1 cellular context compared by ENCODE assay signal in genomic region chr2:36973320-36973719, GRCh38.
TF ChIP-seq lines count a peak whose summit lies in the region.

No MANE protein-coding gene starts in this region.

TF ChIP-seq in K562, 482 proteins besides CTCF, POLR2A, EP300 and RAD21 (continued from another document):
- TF ChIP-seq SMARCA5 (IDR thresholded peaks at IDR 0.05) (no peak), HOXB6 (CRISPR knock-in tag; IDR thresholded peaks at IDR 0.05; ENCODE audit: borderline replicate concordance) (no peak), TCF7 (IDR thresholded peaks at IDR 0.05; ENCODE audit: borderline replicate concordance) (no peak), SNRNP70 (optimal IDR thresholded peaks at IDR 0.05; ENCODE audit: low read depth, low read length) (no peak), SIN3B (IDR thresholded peaks at IDR 0.05; ENCODE audit: low read depth) (no peak), ZZZ3 (IDR thresholded peaks at IDR 0.05) (no peak), ZNF274 (IDR thresholded peaks at IDR 0.05; ENCODE audit: borderline replicate concordance, low read depth, low read length) (no peak), U2AF2 (optimal IDR thresholded peaks at IDR 0.05; ENCODE audit: low read depth, low read length) (no peak), RAD51 (IDR thresholded peaks at IDR 0.05; ENCODE audit: borderline replicate concordance, low read depth) (no peak), THRA (IDR thresholded peaks at IDR 0.05) (no peak), CCNT2 (IDR thresholded peaks at IDR 0.05; ENCODE audit: borderline replicate concordance, extremely low read depth, insufficient read length, low read depth, low read length) (peak; percentile 47), RCOR1 (IDR thresholded peaks at IDR 0.05; ENCODE audit: borderline replicate concordance in 1 of 2, low read depth in 2 of 2, low read length in 2 of 2) (peak in 1 of 2 experiments; percentile 55; a peak in 1 of 4 replicates), TAF9B (IDR thresholded peaks at IDR 0.05; ENCODE audit: partially characterized antibody) (no peak), NFATC3 (IDR thresholded peaks at IDR 0.05) (peak; percentile 95), CEBPG (CRISPR knock-in tag; IDR thresholded peaks at IDR 0.05) (no peak), CEBPG (tag; conservative IDR thresholded peaks at IDR 0.05 in 1 of 2, IDR thresholded peaks at IDR 0.05 in 1 of 2) (0 out of 4 replicates have a peak, but pooled peaks of 1 of the 2 experiments have one; percentile 31), ARID1B (IDR thresholded peaks at IDR 0.05) (peak; percentile 86), ARID3A (IDR thresholded peaks at IDR 0.05; ENCODE audit: borderline replicate concordance, low read depth, low read length) (0 out of 2 replicates have a peak, but pooled peaks have one; percentile 14), ZNF592 (IDR thresholded peaks at IDR 0.05) (no peak), MEF2D (tag; conservative IDR thresholded peaks at IDR 0.05; ENCODE audit: low read depth) (peak; percentile 82), CBFA2T3 (IDR thresholded peaks at IDR 0.05) (peak; percentile 76), TCF3 (CRISPR knock-in tag; IDR thresholded peaks at IDR 0.05) (peak; percentile 56), SNIP1 (IDR thresholded peaks at IDR 0.05; ENCODE audit: low read depth) (no peak), SIX5 (IDR thresholded peaks at IDR 0.05; ENCODE audit: borderline replicate concordance in 1 of 2, insufficient read depth in 1 of 2, low read depth in 1 of 2, low read length in 2 of 2) (no peak), ELK1 (CRISPR knock-in tag; IDR thresholded peaks at IDR 0.05) (no peak), ZC3H4 (CRISPR knock-in tag; IDR thresholded peaks at IDR 0.05; ENCODE audit: borderline replicate concordance) (no peak), SMARCA4 (IDR thresholded peaks at IDR 0.05) (peak; percentile 72; the same call in 1 of the 2 replicates), CXXC5 (CRISPR knock-in tag; IDR thresholded peaks at IDR 0.05) (0 out of 2 replicates have a peak, but pooled peaks have one; percentile 19), TFAM (CRISPR knock-in tag; conservative IDR thresholded peaks at IDR 0.05) (no peak), CAMTA2 (CRISPR knock-in tag; conservative IDR thresholded peaks at IDR 0.05) (no peak), TRIM24 (IDR thresholded peaks at IDR 0.05) (peak in 1 of 2 experiments; percentile 54; a peak in 1 of 4 replicates), MITF (IDR thresholded peaks at IDR 0.05) (no peak), PHB2 (IDR thresholded peaks at IDR 0.05; ENCODE audit: low read depth) (no peak), ESRRB (CRISPR knock-in tag; IDR thresholded peaks at IDR 0.05; ENCODE audit: borderline replicate concordance) (no peak), PHF8 (IDR thresholded peaks at IDR 0.05; ENCODE audit: borderline replicate concordance, low read length) (no peak), ZNF609 (CRISPR knock-in tag; IDR thresholded peaks at IDR 0.05; ENCODE audit: borderline replicate concordance) (no peak), PRMT5 (CRISPR knock-in tag; IDR thresholded peaks at IDR 0.05) (no peak)
TF ChIP-seq in K562: peak in this region for 31.
